4 cellular contexts compared by ENCODE assay signal in the genomic region with DNA sequence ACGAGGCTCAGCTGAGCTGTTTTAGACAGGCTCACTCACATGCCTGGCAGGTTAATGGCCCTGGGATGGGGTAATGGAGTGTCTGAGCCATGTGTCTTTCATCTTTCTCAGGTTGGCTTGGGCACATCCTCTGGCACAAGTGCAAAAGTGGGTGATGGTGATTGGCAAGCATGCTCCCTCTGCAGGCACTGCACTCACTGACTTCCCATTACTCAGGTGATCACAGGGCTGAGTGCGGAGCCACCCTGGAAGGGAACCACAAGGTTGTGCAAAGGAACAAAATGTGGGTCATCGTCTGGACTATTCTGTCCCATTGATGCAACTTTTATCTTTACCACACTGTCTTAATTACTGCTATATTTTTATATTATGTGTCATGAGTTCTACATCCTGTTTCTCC.
TF ChIP-seq lines count a peak whose summit lies in the region.

No MANE protein-coding gene starts in this region.

TF ChIP-seq in IMR-90, 13 proteins besides CTCF, POLR2A, EP300 and RAD21:
- TF ChIP-seq MXI1 (IDR thresholded peaks at IDR 0.05; ENCODE audit: borderline replicate concordance, low read depth, low read length) (no peak), RFX5 (IDR thresholded peaks at IDR 0.05; ENCODE audit: low read depth, low read length) (no peak), SMC3 (IDR thresholded peaks at IDR 0.05; ENCODE audit: low read depth, low read length) (no peak), CEBPB (IDR thresholded peaks at IDR 0.05; ENCODE audit: low read depth, low read length) (no peak)

TF ChIP-seq in SK-N-SH, 30 proteins besides CTCF, POLR2A, EP300 and RAD21:
- TF ChIP-seq ELF1 (IDR thresholded peaks at IDR 0.05): no peak
- TF ChIP-seq FOSL2 (IDR thresholded peaks at IDR 0.05; ENCODE audit: borderline replicate concordance, low read depth): no peak
- no peak for TF ChIP-seq MAX (IDR thresholded peaks at IDR 0.05; ENCODE audit: low read depth)

TF ChIP-seq in H1, 55 proteins besides CTCF, POLR2A, EP300 and RAD21:
- no peak for TF ChIP-seq KDM5A (IDR thresholded peaks at IDR 0.05; ENCODE audit: low read length)
- TF ChIP-seq CBX5 (IDR thresholded peaks at IDR 0.05; ENCODE audit: low read depth, low read length): no peak
- TF ChIP-seq CBX8 (IDR thresholded peaks at IDR 0.05; ENCODE audit: borderline replicate concordance, low read depth, low read length): no peak
- TF ChIP-seq CTBP2 (IDR thresholded peaks at IDR 0.05; ENCODE audit: borderline replicate concordance, insufficient read depth, insufficient read length, low read length): no peak
- TF ChIP-seq BCL11A (IDR thresholded peaks at IDR 0.05; ENCODE audit: low read depth in 2 of 2, low read length in 2 of 2): no peak
- TF ChIP-seq KDM4A (IDR thresholded peaks at IDR 0.05; ENCODE audit: low read depth, low read length, severe bottlenecking): no peak
- TF ChIP-seq SP4 (IDR thresholded peaks at IDR 0.05; ENCODE audit: low read length): no peak
- TF ChIP-seq PHF8 (conservative IDR thresholded peaks at IDR 0.05; ENCODE audit: low read depth, low read length): no peak
- no peak for TF ChIP-seq BRCA1 (IDR thresholded peaks at IDR 0.05; ENCODE audit: low read depth, low read length)
- no peak for TF ChIP-seq HDAC6 (IDR thresholded peaks at IDR 0.05; ENCODE audit: low read depth, low read length)
- TF ChIP-seq SP1 (IDR thresholded peaks at IDR 0.05; ENCODE audit: low read depth, low read length): no peak
- no peak for TF ChIP-seq RXRA (IDR thresholded peaks at IDR 0.05; ENCODE audit: insufficient read depth, low read depth, low read length)
- no peak for TF ChIP-seq RNF2 (IDR thresholded peaks at IDR 0.05; ENCODE audit: borderline replicate concordance, low read depth, low read length, missing control alignments, poor library complexity, severe bottlenecking)
- TF ChIP-seq ATF3 (IDR thresholded peaks at IDR 0.05; ENCODE audit: insufficient read depth, low read depth, low read length): no peak
- TF ChIP-seq JUND (IDR thresholded peaks at IDR 0.05; ENCODE audit: low read length): no peak
- no peak for TF ChIP-seq SRF (IDR thresholded peaks at IDR 0.05; ENCODE audit: low read depth, low read length)
- no peak for TF ChIP-seq CHD2 (IDR thresholded peaks at IDR 0.05; ENCODE audit: low read length)
- TF ChIP-seq KDM1A (IDR thresholded peaks at IDR 0.05; ENCODE audit: borderline replicate concordance, low read length): no peak
- TF ChIP-seq, protein P1, sequence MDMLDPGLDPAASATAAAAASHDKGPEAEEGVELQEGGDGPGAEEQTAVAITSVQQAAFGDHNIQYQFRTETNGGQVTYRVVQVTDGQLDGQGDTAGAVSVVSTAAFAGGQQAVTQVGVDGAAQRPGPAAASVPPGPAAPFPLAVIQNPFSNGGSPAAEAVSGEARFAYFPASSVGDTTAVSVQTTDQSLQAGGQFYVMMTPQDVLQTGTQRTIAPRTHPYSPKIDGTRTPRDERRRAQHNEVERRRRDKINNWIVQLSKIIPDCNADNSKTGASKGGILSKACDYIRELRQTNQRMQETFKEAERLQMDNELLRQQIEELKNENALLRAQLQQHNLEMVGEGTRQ (IDR thresholded peaks at IDR 0.05; ENCODE audit: low read length): no peak

TF ChIP-seq in neural cell, 6 proteins besides CTCF, POLR2A, EP300 and RAD21:
- TF ChIP-seq POLR2AphosphoS5 (IDR thresholded peaks at IDR 0.05): peak; percentile 37
- TF ChIP-seq TAF1 (IDR thresholded peaks at IDR 0.05; ENCODE audit: low read depth): no peak
- no peak for TF ChIP-seq SMC3 (conservative IDR thresholded peaks at IDR 0.05; ENCODE audit: poor library complexity)
